Comparison of ENCODE assay signal across 8 cellular contexts in the genomic region with DNA sequence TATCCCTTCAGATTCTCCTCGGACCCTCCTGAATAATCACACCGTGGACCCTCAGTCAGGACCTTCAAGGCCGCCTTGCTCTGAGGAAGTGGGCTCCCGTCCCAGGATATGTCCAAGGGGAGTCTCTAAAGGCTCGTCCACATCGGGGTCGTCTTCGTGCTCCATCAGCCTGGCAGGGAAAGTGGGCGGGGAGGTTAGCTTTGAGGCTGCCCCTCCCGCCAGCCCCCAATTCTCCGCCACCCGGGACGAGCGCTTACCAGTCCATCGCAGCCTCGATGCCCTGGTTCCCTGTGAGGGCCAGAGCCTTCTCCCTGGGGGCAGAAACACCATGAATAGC. TPM values are rescaled to one million over a fixed set of nuclear protein-coding genes. Genes with fewer than 3 reads are reported as not detected.
A peak's percentile ranks its signal among the peaks of the same experiment; 100 is the strongest.
DNase-seq lines count a peak whose midpoint lies in the region; ATAC-seq and TF ChIP-seq lines count a peak whose summit lies in the region.

No MANE protein-coding gene starts in this region.

- no TSS peak for BruUV-seq in mammary epithelial cell (replicated peaks; lab: Mats Ljungman, UMichigan)

- peaks cover 19% of the 10 kb centered on the region for H3K4me1 ChIP-seq in ACC112 (ENCODE audit: control insufficient read depth, insufficient read depth, low read length, unreplicated experiment)
- H3K4me1 ChIP-seq in mammary epithelial cell (ENCODE audit: insufficient read depth, low read length) = peaks cover 15% of the 10 kb centered on the region
- H3K4me1 ChIP-seq in mucosa of rectum (ENCODE audit: control insufficient read depth in 2 of 2, insufficient read depth in 2 of 2, low read length in 2 of 2) = peaks cover 13 to 14% of the 10 kb centered on the region in 2 donors

- H3K27me3 ChIP-seq in ACC112 (ENCODE audit: insufficient read depth, low read length) (no peaks in the 10 kb centered on the region), mammary epithelial cell (ENCODE audit: insufficient read depth, low read length) (no peaks in the 10 kb centered on the region), mucosa of rectum (ENCODE audit: control insufficient read depth in 2 of 2, insufficient read depth in 2 of 2, low read length in 2 of 2) (no peaks in the 10 kb centered on the region)

- in situ Hi-C loops in mammary epithelial cell (cut with MboI; ENCODE audit: low sequenced_read_pairs in 2 of 2) (no loop called here), KBM-7 (cut with MboI; ENCODE audit: low pct_unique_long_range_greater_than_20kb, low sequenced_read_pairs) (loop anchor here (25.0 kb wide), 1 partner anchor 291 kb away; no protein-coding TSS in a partner anchor)

- intact Hi-C loops in mammary epithelial cell (cut with micrococcal nuclease) = no loop called here

- DNase-seq in mammary epithelial cell (no peak), iPS-NIHi11 (ENCODE audit: low spot score) (no peak), omental fat pad (ENCODE audit: low spot score) (no peak), HEK293T (ENCODE audit: extremely low spot score) (no peak), KBM-7 (no peak)

- H3K9me3 ChIP-seq in mammary epithelial cell (replicated peaks; ENCODE audit: insufficient read depth, low read length) (no peaks in the 10 kb centered on the region), mucosa of rectum (ENCODE audit: control insufficient read depth in 2 of 2, low read length in 2 of 2) (no peaks in the 10 kb centered on the region)

- no peaks in the 10 kb centered on the region for H3K36me3 ChIP-seq in ACC112 (ENCODE audit: insufficient read depth, low read length)
- peaks cover 11% of the 10 kb centered on the region for H3K36me3 ChIP-seq in mammary epithelial cell (ENCODE audit: insufficient read depth, low read length)
- peaks cover 19 to 23% of the 10 kb centered on the region in 2 donors for H3K36me3 ChIP-seq in mucosa of rectum (ENCODE audit: control insufficient read depth in 2 of 2, insufficient read depth in 2 of 2, low read length in 2 of 2)

- peak overlapping the region; percentile 83 for H3K27ac ChIP-seq in ACC112 (ENCODE audit: low read depth, low read length)
- H3K27ac ChIP-seq in mammary epithelial cell (ENCODE audit: insufficient read depth, low read depth, low read length) = peak overlapping the region; percentile 77
- peak overlapping the region; percentile 71 to 90 for H3K27ac ChIP-seq in mucosa of rectum (ENCODE audit: low read depth in 2 of 2, low read length in 2 of 2)

- dilution Hi-C loops in mammary epithelial cell (cut with HindIII; ENCODE audit: low sequenced_read_pairs) = loop anchor here (10.0 kb wide), 2 partner anchors 94 to 864 kb away; a partner anchor contains a TSS

- H3K79me2 ChIP-seq in ACC112 (ENCODE audit: control insufficient read depth, insufficient read depth, low read length, unreplicated experiment) = peaks cover 15% of the 10 kb centered on the region
- H3K79me2 ChIP-seq in mammary epithelial cell (ENCODE audit: insufficient read depth, low read length) = peaks cover 42% of the 10 kb centered on the region

- ATAC-seq in HG03439 (IDR thresholded peaks at IDR 0.05; ENCODE audit: unreplicated experiment) (peak; percentile 3), omental fat pad (ENCODE audit: low FRiP score) (no peak)

- peak overlapping the region; percentile 83 for H3K9ac ChIP-seq in mammary epithelial cell (ENCODE audit: insufficient read depth, low read length)
- peak overlapping the region; percentile 91 for H3K9ac ChIP-seq in mucosa of rectum (ENCODE audit: low read depth in 1 of 2, low read length in 2 of 2)

- peak overlapping the region; percentile 99 for H3K4me3 ChIP-seq in ACC112 (ENCODE audit: low read depth, low read length)
- H3K4me3 ChIP-seq in mammary epithelial cell (replicated peaks in 1 of 3; ENCODE audit: insufficient read depth in 1 of 3, low read depth in 2 of 3, low read length in 3 of 3) = peak overlapping the region; percentile 85 to 96 (median 86)
- peak overlapping the region; percentile 83 to 93 for H3K4me3 ChIP-seq in mucosa of rectum (ENCODE audit: low read length in 2 of 2)

- H3K4me2 ChIP-seq in mammary epithelial cell (ENCODE audit: insufficient read depth, low read depth, low read length) = peak overlapping the region; percentile 74

- no peaks in the 10 kb centered on the region for H4K20me1 ChIP-seq in mammary epithelial cell (ENCODE audit: insufficient read depth, low read length)

- TF ChIP-seq CTCF in mammary epithelial cell (conservative IDR thresholded peaks at IDR 0.05 in 1 of 2, IDR thresholded peaks at IDR 0.05 in 1 of 2; ENCODE audit: extremely low read depth in 1 of 2, insufficient read depth in 1 of 2, low read depth in 1 of 2, low read length in 2 of 2) (no peak), omental fat pad (IDR thresholded peaks at IDR 0.05) (no peak)

- CTCF ChIA-PET in mammary epithelial cell (lab: Charles Lee; ENCODE audit: low non-redundant PET) (no interaction called here), HEK293T (lab: Yijun Ruan, JAX) (no interaction called here)

- H2AFZ ChIP-seq in ACC112 (ENCODE audit: low read length, unreplicated experiment) (peak overlapping the region; percentile 70), mammary epithelial cell (ENCODE audit: low read depth, low read length) (peak overlapping the region; percentile 91)

- POLR2A ChIA-PET in HEK293T (lab: Yijun Ruan, JAX) = interaction anchor here (1.2 to 6.0 kb wide), 4 partner anchors 11 to 203 kb away, joined by 4 to 34 read pairs (median 4); a partner anchor contains a TSS

- 0% methylated on average over 4 of the region's 16 CpGs for WGBS in mammary epithelial cell (ENCODE audit: low coverage, missing lambda C conversion rate)

TF ChIP-seq in HEK293T, 16 proteins besides CTCF, POLR2A, EP300 and RAD21:
- TF ChIP-seq ARNT (IDR thresholded peaks at IDR 0.05) = no peak
- TF ChIP-seq SUZ12 (IDR thresholded peaks at IDR 0.05) = no peak
- TF ChIP-seq CTBP1 (IDR thresholded peaks at IDR 0.05; ENCODE audit: borderline replicate concordance) = no peak
- TF ChIP-seq ZNF384 (IDR thresholded peaks at IDR 0.05) = no peak
- no peak for TF ChIP-seq FOXK2 (IDR thresholded peaks at IDR 0.05)
- TF ChIP-seq L3MBTL2 (conservative IDR thresholded peaks at IDR 0.05) = no peak
- no peak for TF ChIP-seq FOXM1 (IDR thresholded peaks at IDR 0.05; ENCODE audit: borderline replicate concordance)
- TF ChIP-seq, protein P1, sequence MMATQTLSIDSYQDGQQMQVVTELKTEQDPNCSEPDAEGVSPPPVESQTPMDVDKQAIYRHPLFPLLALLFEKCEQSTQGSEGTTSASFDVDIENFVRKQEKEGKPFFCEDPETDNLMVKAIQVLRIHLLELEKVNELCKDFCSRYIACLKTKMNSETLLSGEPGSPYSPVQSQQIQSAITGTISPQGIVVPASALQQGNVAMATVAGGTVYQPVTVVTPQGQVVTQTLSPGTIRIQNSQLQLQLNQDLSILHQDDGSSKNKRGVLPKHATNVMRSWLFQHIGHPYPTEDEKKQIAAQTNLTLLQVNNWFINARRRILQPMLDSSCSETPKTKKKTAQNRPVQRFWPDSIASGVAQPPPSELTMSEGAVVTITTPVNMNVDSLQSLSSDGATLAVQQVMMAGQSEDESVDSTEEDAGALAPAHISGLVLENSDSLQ (IDR thresholded peaks at IDR 0.05) = no peak
- TF ChIP-seq LEF1 (IDR thresholded peaks at IDR 0.05; ENCODE audit: borderline replicate concordance) = no peak
- no peak for TF ChIP-seq SP1 (IDR thresholded peaks at IDR 0.05)
- no peak for TF ChIP-seq NFRKB (IDR thresholded peaks at IDR 0.05)
- no peak for TF ChIP-seq HDGF (IDR thresholded peaks at IDR 0.05; ENCODE audit: borderline replicate concordance)
- no peak for TF ChIP-seq ELF4 (IDR thresholded peaks at IDR 0.05)
- no peak for TF ChIP-seq BHLHE40 (IDR thresholded peaks at IDR 0.05; ENCODE audit: borderline replicate concordance)
- no peak for TF ChIP-seq FOXA1 (IDR thresholded peaks at IDR 0.05)
- TF ChIP-seq TARDBP (IDR thresholded peaks at IDR 0.05) = no peak

RNA-seq across cellular contexts. Expression of a gene that starts 0.5 kb away (rescaled TPM):
- total RNA-seq in mammary epithelial cell = 10 to 100 TPM; 63.7 to 93.1 TPM
- 61.8 TPM for polyA plus RNA-seq in mammary epithelial cell
- polyA minus RNA-seq in mammary epithelial cell = 18.6 TPM
- 100 to 1,000 TPM; 135 to 196 (median 167) TPM for total RNA-seq in omental fat pad

RNA-seq across cellular contexts. Expression of a gene that starts 6.3 kb away (rescaled TPM):
- total RNA-seq in mammary epithelial cell (1 to 10 TPM; 5.3 to 8.7 TPM), omental fat pad (1 to 10 TPM; 3.0 to 6.8 (median 5.7) TPM)
- 9.2 TPM for polyA plus RNA-seq in mammary epithelial cell
- 21.4 TPM for polyA minus RNA-seq in mammary epithelial cell

RNA-seq across cellular contexts. Expression of a gene that starts 6.9 kb away (rescaled TPM):
- 10 to 100 TPM in 1 of 2 donors, 1 to 10 TPM in 1; 4.0 to 11.5 TPM for total RNA-seq in mammary epithelial cell
- polyA plus RNA-seq in mammary epithelial cell = 11.8 TPM
- 2.1 TPM for polyA minus RNA-seq in mammary epithelial cell
- total RNA-seq in omental fat pad = 1 to 10 TPM; 7.3 to 9.9 (median 8.2) TPM

RNA-seq across cellular contexts. Expression of a gene that starts 10.9 kb away (rescaled TPM):
- total RNA-seq in mammary epithelial cell (under 1 TPM; 0.24 to 0.33 TPM), omental fat pad (10 to 100 TPM; 30.9 to 49.3 (median 44.5) TPM)
- 0.01 TPM for polyA plus RNA-seq in mammary epithelial cell
- polyA minus RNA-seq in mammary epithelial cell = not detected

RNA-seq across cellular contexts. Expression of a gene that starts 13.3 kb away (rescaled TPM):
- 10 to 100 TPM in 1 of 2 donors, 1 to 10 TPM in 1; 2.2 to 18.2 TPM for total RNA-seq in mammary epithelial cell
- polyA plus RNA-seq in mammary epithelial cell = 2.9 TPM
- 15.0 TPM for polyA minus RNA-seq in mammary epithelial cell
- total RNA-seq in omental fat pad = 10 to 100 TPM in 1 of 4 donors, 1 to 10 TPM in 3; 2.8 to 18.4 (median 7.0) TPM
